1 cellular context compared by ENCODE assay signal in the genomic region with DNA sequence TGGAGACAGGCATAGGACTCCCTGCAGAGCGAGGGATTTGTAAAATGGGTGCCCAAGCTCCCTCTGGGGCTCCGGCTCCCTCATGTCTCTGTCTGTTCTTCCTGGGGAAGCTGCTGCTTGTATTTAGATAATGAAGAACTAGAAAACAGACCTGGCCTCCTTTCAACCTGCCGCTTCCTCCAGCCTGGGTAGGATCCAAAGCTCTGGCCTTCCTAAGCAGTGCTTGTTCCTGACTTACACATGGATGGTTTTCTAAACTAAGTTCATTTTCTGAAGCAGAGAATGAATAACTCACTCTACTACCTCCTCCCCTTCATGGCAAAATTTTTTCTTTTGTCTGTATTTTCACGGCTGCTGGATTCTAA.
TF ChIP-seq lines count a peak whose summit lies in the region.

No MANE protein-coding gene starts in this region.

TF ChIP-seq in endothelial cell of umbilical vein, 7 proteins besides CTCF, POLR2A, EP300 and RAD21:
- no peak for TF ChIP-seq MYC (IDR thresholded peaks at IDR 0.05; ENCODE audit: low read depth, low read length)
- TF ChIP-seq GATA2 (IDR thresholded peaks at IDR 0.05; ENCODE audit: insufficient read depth, insufficient read length, low read depth, low read length): no peak
- TF ChIP-seq FOS (IDR thresholded peaks at IDR 0.05; ENCODE audit: borderline replicate concordance, insufficient read depth, low read length): no peak
- TF ChIP-seq POLR2AphosphoS5 (IDR thresholded peaks at IDR 0.05; ENCODE audit: insufficient read depth, low read depth, low read length): no peak
- no peak for TF ChIP-seq EZH2 (IDR thresholded peaks at IDR 0.05; ENCODE audit: borderline replicate concordance, low read depth, low read length, severe bottlenecking)
- no peak for TF ChIP-seq MAX (IDR thresholded peaks at IDR 0.05; ENCODE audit: insufficient read depth, insufficient read length)
- no peak for TF ChIP-seq JUN (IDR thresholded peaks at IDR 0.05; ENCODE audit: borderline replicate concordance, insufficient read depth, insufficient read length, low read depth)
TF ChIP-seq in endothelial cell of umbilical vein: peak in this region for 0.
